ENCODE assay signal across 1 cellular context in the genomic region with DNA sequence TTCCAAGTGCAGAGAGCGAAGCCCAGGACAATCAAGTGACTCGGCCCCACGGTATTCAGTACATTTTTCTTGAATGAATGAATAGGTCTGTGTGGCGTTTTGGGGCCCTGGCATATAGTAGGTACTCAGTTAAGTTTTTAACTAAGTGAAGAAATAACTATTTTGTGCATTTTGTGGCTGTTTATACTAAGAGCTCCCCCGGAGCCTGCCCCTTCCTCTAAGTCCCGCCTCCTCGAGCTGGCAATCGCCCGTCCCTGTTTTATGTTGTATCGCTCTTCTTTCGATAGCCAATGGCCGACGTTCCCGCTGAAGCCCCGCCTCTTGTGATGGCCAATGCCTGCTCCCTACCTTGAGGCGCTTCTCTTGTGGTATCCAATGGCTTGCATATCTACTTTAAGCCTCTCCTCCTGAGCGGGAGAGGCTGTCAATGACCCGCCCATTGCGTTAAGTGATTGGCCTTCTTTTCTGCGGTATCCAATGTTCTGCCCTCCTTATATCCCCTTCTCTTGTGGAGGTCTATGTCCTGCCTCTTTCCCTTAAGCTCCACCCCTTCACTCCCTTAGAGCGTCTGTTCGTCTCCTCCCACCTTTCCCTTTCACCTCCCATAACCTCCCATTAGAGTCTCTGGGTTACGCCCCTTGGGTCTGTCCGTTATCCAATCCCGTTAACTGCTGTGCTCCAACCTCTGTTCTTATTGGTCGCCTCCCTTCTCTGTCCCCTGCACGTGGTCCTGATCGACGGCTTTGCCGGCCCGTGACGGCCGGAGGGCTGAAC.
TF ChIP-seq lines count a peak whose summit lies in the region.

No MANE protein-coding gene starts in this region.

TF ChIP-seq in HepG2, 621 proteins besides CTCF, POLR2A, EP300 and RAD21 (continued from another document and continues in another):
- TF ChIP-seq, protein P1, sequence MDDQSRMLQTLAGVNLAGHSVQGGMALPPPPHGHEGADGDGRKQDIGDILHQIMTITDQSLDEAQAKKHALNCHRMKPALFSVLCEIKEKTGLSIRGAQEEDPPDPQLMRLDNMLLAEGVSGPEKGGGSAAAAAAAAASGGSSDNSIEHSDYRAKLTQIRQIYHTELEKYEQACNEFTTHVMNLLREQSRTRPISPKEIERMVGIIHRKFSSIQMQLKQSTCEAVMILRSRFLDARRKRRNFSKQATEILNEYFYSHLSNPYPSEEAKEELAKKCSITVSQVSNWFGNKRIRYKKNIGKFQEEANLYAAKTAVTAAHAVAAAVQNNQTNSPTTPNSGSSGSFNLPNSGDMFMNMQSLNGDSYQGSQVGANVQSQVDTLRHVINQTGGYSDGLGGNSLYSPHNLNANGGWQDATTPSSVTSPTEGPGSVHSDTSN (CRISPR knock-in tag; IDR thresholded peaks at IDR 0.05; ENCODE audit: borderline replicate concordance), result peak; percentile 96; the same call in 1 of the 2 replicates
- TF ChIP-seq ZNF83 (CRISPR knock-in tag; IDR thresholded peaks at IDR 0.05; ENCODE audit: borderline replicate concordance) (no peak), IKZF4 (CRISPR knock-in tag; IDR thresholded peaks at IDR 0.05; ENCODE audit: borderline replicate concordance, low read depth, not compliant biosample characterization) (peak; percentile 11), KAT8 (CRISPR knock-in tag; IDR thresholded peaks at IDR 0.05) (peak; percentile 61; the same call in 1 of the 2 replicates), KDM5A (IDR thresholded peaks at IDR 0.05; ENCODE audit: borderline replicate concordance, low read length) (0 out of 2 replicates have a peak, but pooled peaks have one; percentile 31), ZMYM4 (CRISPR knock-in tag; IDR thresholded peaks at IDR 0.05) (peak; percentile 42; the same call in 1 of the 2 replicates), ZFYVE20 (CRISPR knock-in tag; IDR thresholded peaks at IDR 0.05; ENCODE audit: borderline replicate concordance, low read depth) (no peak), ZNF782 (CRISPR knock-in tag; IDR thresholded peaks at IDR 0.05; ENCODE audit: borderline replicate concordance) (no peak), ZNF451 (CRISPR knock-in tag; IDR thresholded peaks at IDR 0.05) (no peak), YEATS4 (CRISPR knock-in tag; IDR thresholded peaks at IDR 0.05; ENCODE audit: borderline replicate concordance) (peak; percentile 66; the same call in 1 of the 2 replicates), ZNF121 (CRISPR knock-in tag; IDR thresholded peaks at IDR 0.05) (no peak), ZFY (CRISPR knock-in tag; IDR thresholded peaks at IDR 0.05) (0 out of 2 replicates have a peak, but pooled peaks have one; percentile 8), ZNF569 (CRISPR knock-in tag; IDR thresholded peaks at IDR 0.05; ENCODE audit: borderline replicate concordance) (no peak), ZNF468 (CRISPR knock-in tag; IDR thresholded peaks at IDR 0.05) (no peak), FOXJ3 (CRISPR knock-in tag; IDR thresholded peaks at IDR 0.05; ENCODE audit: borderline replicate concordance) (no peak), PITX1 (CRISPR knock-in tag; IDR thresholded peaks at IDR 0.05) (peak; percentile 68; the same call in 1 of the 2 replicates), ZNF232 (CRISPR knock-in tag; IDR thresholded peaks at IDR 0.05; ENCODE audit: borderline replicate concordance) (no peak), TOE1 (CRISPR knock-in tag; IDR thresholded peaks at IDR 0.05) (no peak), ZFP82 (CRISPR knock-in tag; IDR thresholded peaks at IDR 0.05; ENCODE audit: borderline replicate concordance) (no peak), FOXC1 (CRISPR knock-in tag; IDR thresholded peaks at IDR 0.05; ENCODE audit: borderline replicate concordance) (0 out of 2 replicates have a peak, but pooled peaks have one; percentile 12), MTA3 (CRISPR knock-in tag; IDR thresholded peaks at IDR 0.05) (no peak), JUND (CRISPR knock-in tag; IDR thresholded peaks at IDR 0.05) (no peak), HMG20B (CRISPR knock-in tag; conservative IDR thresholded peaks at IDR 0.05) (no peak), NR1H2 (CRISPR knock-in tag; IDR thresholded peaks at IDR 0.05; ENCODE audit: borderline replicate concordance, low read depth) (no peak), RXRA (CRISPR knock-in tag; IDR thresholded peaks at IDR 0.05) (peak; percentile 80), SNAI1 (CRISPR knock-in tag; IDR thresholded peaks at IDR 0.05; ENCODE audit: borderline replicate concordance) (no peak)
- TF ChIP-seq, protein P2, sequence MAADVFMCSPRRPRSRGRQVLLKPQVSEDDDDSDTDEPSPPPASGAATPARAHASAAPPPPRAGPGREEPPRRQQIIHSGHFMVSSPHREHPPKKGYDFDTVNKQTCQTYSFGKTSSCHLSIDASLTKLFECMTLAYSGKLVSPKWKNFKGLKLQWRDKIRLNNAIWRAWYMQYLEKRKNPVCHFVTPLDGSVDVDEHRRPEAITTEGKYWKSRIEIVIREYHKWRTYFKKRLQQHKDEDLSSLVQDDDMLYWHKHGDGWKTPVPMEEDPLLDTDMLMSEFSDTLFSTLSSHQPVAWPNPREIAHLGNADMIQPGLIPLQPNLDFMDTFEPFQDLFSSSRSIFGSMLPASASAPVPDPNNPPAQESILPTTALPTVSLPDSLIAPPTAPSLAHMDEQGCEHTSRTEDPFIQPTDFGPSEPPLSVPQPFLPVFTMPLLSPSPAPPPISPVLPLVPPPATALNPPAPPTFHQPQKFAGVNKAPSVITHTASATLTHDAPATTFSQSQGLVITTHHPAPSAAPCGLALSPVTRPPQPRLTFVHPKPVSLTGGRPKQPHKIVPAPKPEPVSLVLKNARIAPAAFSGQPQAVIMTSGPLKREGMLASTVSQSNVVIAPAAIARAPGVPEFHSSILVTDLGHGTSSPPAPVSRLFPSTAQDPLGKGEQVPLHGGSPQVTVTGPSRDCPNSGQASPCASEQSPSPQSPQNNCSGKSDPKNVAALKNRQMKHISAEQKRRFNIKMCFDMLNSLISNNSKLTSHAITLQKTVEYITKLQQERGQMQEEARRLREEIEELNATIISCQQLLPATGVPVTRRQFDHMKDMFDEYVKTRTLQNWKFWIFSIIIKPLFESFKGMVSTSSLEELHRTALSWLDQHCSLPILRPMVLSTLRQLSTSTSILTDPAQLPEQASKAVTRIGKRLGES (CRISPR knock-in tag; IDR thresholded peaks at IDR 0.05; ENCODE audit: borderline replicate concordance), result no peak
- TF ChIP-seq, protein P3, sequence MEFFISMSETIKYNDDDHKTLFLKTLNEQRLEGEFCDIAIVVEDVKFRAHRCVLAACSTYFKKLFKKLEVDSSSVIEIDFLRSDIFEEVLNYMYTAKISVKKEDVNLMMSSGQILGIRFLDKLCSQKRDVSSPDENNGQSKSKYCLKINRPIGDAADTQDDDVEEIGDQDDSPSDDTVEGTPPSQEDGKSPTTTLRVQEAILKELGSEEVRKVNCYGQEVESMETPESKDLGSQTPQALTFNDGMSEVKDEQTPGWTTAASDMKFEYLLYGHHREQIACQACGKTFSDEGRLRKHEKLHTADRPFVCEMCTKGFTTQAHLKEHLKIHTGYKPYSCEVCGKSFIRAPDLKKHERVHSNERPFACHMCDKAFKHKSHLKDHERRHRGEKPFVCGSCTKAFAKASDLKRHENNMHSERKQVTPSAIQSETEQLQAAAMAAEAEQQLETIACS (CRISPR knock-in tag; IDR thresholded peaks at IDR 0.05), result no peak
- TF ChIP-seq, protein P4, sequence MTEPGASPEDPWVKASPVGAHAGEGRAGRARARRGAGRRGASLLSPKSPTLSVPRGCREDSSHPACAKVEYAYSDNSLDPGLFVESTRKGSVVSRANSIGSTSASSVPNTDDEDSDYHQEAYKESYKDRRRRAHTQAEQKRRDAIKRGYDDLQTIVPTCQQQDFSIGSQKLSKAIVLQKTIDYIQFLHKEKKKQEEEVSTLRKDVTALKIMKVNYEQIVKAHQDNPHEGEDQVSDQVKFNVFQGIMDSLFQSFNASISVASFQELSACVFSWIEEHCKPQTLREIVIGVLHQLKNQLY (CRISPR knock-in tag; IDR thresholded peaks at IDR 0.05), result no peak
- TF ChIP-seq, protein P5, sequence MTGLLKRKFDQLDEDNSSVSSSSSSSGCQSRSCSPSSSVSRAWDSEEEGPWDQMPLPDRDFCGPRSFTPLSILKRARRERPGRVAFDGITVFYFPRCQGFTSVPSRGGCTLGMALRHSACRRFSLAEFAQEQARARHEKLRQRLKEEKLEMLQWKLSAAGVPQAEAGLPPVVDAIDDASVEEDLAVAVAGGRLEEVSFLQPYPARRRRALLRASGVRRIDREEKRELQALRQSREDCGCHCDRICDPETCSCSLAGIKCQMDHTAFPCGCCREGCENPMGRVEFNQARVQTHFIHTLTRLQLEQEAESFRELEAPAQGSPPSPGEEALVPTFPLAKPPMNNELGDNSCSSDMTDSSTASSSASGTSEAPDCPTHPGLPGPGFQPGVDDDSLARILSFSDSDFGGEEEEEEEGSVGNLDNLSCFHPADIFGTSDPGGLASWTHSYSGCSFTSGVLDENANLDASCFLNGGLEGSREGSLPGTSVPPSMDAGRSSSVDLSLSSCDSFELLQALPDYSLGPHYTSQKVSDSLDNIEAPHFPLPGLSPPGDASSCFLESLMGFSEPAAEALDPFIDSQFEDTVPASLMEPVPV (CRISPR knock-in tag; IDR thresholded peaks at IDR 0.05), result no peak
- TF ChIP-seq, protein P6, sequence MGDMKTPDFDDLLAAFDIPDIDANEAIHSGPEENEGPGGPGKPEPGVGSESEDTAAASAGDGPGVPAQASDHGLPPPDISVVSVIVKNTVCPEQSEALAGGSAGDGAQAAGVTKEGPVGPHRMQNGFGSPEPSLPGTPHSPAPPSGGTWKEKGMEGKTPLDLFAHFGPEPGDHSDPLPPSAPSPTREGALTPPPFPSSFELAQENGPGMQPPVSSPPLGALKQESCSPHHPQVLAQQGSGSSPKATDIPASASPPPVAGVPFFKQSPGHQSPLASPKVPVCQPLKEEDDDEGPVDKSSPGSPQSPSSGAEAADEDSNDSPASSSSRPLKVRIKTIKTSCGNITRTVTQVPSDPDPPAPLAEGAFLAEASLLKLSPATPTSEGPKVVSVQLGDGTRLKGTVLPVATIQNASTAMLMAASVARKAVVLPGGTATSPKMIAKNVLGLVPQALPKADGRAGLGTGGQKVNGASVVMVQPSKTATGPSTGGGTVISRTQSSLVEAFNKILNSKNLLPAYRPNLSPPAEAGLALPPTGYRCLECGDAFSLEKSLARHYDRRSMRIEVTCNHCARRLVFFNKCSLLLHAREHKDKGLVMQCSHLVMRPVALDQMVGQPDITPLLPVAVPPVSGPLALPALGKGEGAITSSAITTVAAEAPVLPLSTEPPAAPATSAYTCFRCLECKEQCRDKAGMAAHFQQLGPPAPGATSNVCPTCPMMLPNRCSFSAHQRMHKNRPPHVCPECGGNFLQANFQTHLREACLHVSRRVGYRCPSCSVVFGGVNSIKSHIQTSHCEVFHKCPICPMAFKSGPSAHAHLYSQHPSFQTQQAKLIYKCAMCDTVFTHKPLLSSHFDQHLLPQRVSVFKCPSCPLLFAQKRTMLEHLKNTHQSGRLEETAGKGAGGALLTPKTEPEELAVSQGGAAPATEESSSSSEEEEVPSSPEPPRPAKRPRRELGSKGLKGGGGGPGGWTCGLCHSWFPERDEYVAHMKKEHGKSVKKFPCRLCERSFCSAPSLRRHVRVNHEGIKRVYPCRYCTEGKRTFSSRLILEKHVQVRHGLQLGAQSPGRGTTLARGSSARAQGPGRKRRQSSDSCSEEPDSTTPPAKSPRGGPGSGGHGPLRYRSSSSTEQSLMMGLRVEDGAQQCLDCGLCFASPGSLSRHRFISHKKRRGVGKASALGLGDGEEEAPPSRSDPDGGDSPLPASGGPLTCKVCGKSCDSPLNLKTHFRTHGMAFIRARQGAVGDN (CRISPR knock-in tag; IDR thresholded peaks at IDR 0.05), result no peak
- TF ChIP-seq, protein P7, sequence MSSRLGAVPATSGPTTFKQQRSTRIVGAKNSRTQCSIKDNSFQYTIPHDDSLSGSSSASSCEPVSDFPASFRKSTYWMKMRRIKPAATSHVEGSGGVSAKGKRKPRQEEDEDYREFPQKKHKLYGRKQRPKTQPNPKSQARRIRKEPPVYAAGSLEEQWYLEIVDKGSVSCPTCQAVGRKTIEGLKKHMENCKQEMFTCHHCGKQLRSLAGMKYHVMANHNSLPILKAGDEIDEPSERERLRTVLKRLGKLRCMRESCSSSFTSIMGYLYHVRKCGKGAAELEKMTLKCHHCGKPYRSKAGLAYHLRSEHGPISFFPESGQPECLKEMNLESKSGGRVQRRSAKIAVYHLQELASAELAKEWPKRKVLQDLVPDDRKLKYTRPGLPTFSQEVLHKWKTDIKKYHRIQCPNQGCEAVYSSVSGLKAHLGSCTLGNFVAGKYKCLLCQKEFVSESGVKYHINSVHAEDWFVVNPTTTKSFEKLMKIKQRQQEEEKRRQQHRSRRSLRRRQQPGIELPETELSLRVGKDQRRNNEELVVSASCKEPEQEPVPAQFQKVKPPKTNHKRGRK (CRISPR knock-in tag; IDR thresholded peaks at IDR 0.05), result no peak
- TF ChIP-seq, protein P8, sequence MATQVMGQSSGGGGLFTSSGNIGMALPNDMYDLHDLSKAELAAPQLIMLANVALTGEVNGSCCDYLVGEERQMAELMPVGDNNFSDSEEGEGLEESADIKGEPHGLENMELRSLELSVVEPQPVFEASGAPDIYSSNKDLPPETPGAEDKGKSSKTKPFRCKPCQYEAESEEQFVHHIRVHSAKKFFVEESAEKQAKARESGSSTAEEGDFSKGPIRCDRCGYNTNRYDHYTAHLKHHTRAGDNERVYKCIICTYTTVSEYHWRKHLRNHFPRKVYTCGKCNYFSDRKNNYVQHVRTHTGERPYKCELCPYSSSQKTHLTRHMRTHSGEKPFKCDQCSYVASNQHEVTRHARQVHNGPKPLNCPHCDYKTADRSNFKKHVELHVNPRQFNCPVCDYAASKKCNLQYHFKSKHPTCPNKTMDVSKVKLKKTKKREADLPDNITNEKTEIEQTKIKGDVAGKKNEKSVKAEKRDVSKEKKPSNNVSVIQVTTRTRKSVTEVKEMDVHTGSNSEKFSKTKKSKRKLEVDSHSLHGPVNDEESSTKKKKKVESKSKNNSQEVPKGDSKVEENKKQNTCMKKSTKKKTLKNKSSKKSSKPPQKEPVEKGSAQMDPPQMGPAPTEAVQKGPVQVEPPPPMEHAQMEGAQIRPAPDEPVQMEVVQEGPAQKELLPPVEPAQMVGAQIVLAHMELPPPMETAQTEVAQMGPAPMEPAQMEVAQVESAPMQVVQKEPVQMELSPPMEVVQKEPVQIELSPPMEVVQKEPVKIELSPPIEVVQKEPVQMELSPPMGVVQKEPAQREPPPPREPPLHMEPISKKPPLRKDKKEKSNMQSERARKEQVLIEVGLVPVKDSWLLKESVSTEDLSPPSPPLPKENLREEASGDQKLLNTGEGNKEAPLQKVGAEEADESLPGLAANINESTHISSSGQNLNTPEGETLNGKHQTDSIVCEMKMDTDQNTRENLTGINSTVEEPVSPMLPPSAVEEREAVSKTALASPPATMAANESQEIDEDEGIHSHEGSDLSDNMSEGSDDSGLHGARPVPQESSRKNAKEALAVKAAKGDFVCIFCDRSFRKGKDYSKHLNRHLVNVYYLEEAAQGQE (IDR thresholded peaks at IDR 0.05; ENCODE audit: borderline replicate concordance in 1 of 2, low read depth in 1 of 2, low read length in 2 of 2), result 0 out of 4 replicates have a peak, but pooled peaks of 1 of the 2 experiments have one; percentile 62
- TF ChIP-seq, protein P9, sequence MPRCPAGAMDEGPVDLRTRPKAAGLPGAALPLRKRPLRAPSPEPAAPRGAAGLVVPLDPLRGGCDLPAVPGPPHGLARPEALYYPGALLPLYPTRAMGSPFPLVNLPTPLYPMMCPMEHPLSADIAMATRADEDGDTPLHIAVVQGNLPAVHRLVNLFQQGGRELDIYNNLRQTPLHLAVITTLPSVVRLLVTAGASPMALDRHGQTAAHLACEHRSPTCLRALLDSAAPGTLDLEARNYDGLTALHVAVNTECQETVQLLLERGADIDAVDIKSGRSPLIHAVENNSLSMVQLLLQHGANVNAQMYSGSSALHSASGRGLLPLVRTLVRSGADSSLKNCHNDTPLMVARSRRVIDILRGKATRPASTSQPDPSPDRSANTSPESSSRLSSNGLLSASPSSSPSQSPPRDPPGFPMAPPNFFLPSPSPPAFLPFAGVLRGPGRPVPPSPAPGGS (CRISPR knock-in tag; IDR thresholded peaks at IDR 0.05), result no peak
